In the genomic region with DNA sequence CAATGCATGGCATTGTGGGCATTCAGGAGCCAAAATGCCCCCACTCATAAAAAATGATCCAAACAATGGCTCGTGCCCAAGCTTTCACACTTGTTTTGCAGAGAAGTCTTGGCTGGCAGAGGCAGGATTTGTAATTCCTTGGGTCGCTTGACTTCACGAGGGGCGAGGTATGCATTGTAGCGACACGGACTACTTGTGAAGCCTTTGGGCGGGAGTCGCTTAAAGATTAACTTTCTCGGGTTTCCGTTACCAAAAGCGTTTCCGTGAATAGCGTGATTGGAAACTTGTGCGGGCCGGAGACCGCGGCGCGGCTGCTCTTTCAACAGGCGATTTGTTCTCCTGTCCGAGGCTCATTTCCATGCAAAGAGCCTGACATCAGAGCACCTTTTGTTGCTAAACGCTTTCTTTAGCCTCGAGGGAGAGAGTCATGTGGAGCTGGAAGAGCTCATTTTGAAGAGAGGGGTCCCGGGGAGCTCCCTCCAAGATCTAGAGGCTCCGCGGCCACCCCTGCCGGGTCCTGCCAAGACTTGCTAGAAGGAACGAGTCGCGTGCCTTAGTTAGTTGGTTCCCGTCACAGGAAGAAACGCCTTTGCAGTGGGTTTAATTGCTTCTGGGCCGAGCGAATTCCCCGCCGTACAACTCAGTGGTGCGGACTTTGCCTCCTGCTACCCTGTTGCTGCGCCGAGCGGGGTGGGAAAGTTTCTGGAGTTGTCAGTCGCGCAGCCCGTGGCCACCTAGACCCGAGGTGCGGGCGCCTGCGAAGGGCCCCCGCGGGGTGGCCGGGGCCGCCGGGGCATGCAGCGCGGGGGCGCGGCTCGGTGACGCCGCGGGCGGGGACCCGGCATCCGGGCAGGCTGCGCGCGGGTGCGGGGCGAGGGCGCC, we compare ENCODE assay signal across 8 cellular contexts. TPM values are rescaled to one million over a fixed set of nuclear protein-coding genes. Genes with fewer than 3 reads are reported as not detected.
DNase-seq lines count a peak whose midpoint lies in the region; ATAC-seq and TF ChIP-seq lines count a peak whose summit lies in the region.

Gene SASH1, plus strand, starts transcription at position 693 of the 882 bp plus-strand sequence. CDS start 230 bp downstream, outside the sequence.

- no peaks in the 10 kb centered on the region for H4K20me1 ChIP-seq in fibroblast of lung (ENCODE audit: control insufficient read depth, extremely low read depth, insufficient read depth, low read length)

- H3K9me3 Mint-ChIP-seq in activated T-cell treated with anti-CD3 and anti-CD28 coated beads, Interleukin-2, amount 50 U/mL, for 24 hours: no peaks in the 10 kb centered on the region

- peaks cover 65% of the 10 kb centered on the region for H3K27me3 Mint-ChIP-seq in activated T-cell treated with anti-CD3 and anti-CD28 coated beads, Interleukin-2, amount 50 U/mL, for 24 hours

- H3K27ac ChIP-seq in fibroblast of lung (ENCODE audit: insufficient read depth, low read length): peak within 1 kb of the TSS; percentile 84
- peak within 1 kb of the TSS; percentile 82 to 87 for H3K27ac ChIP-seq in testis

- peaks cover 7% of the 10 kb centered on the region for H3K4me1 ChIP-seq in fibroblast of lung (ENCODE audit: control insufficient read depth, extremely low read depth, insufficient read depth, low read length)
- H3K4me1 ChIP-seq in testis: peaks cover 8% of the 10 kb centered on the region

- H3K36me3 Mint-ChIP-seq in activated T-cell treated with anti-CD3 and anti-CD28 coated beads, Interleukin-2, amount 50 U/mL, for 24 hours (ENCODE audit: low read depth): no peaks in the 10 kb centered on the region

- peak within 1 kb of the TSS; percentile 93 for H2AFZ ChIP-seq in fibroblast of lung (ENCODE audit: low read length)

- H3K9me3 ChIP-seq in fibroblast of lung (ENCODE audit: control insufficient read depth, insufficient read depth, low read depth, low read length) (no peaks in the 10 kb centered on the region), testis (no peaks in the 10 kb centered on the region)

- intact Hi-C loops in testis (cut with DNase I; ENCODE audit: low total_unique reads): no loop called here

- peak within 1 kb of the TSS; percentile 83 for H3K9ac ChIP-seq in fibroblast of lung (ENCODE audit: insufficient read depth, low read length)

- H3K79me2 ChIP-seq in fibroblast of lung (ENCODE audit: control insufficient read depth, insufficient read depth, low read length): peaks cover 2% of the 10 kb centered on the region

- WGBS in testis, 2 donors: 0% methylated on average over 26 to 45 of the region's 69 CpGs

- H3K4me1 Mint-ChIP-seq in activated T-cell treated with anti-CD3 and anti-CD28 coated beads, Interleukin-2, amount 50 U/mL, for 24 hours (ENCODE audit: low read depth): peaks cover 11% of the 10 kb centered on the region

- no peak for TF ChIP-seq POLR2A in testis (IDR thresholded peaks at IDR 0.05)

- no peak within 1 kb of the TSS for H3K27ac Mint-ChIP-seq in activated T-cell treated with anti-CD3 and anti-CD28 coated beads, Interleukin-2, amount 50 U/mL, for 24 hours

- H3K27me3 ChIP-seq in fibroblast of lung (ENCODE audit: control insufficient read depth, insufficient read depth, low read length) (no peaks in the 10 kb centered on the region), testis (no peaks in the 10 kb centered on the region)

- H3K4me2 ChIP-seq in fibroblast of lung (ENCODE audit: extremely low read depth, insufficient read depth, low read length): peak within 1 kb of the TSS; percentile 92

- no peaks in the 10 kb centered on the region for H3K36me3 ChIP-seq in fibroblast of lung (ENCODE audit: control insufficient read depth, insufficient read depth, low read length)
- no peaks in the 10 kb centered on the region for H3K36me3 ChIP-seq in testis (ENCODE audit: low read depth, missing control alignments)

- peak; percentile 84 for ATAC-seq in HG02943 (IDR thresholded peaks at IDR 0.05; ENCODE audit: low read depth, unreplicated experiment)

- DNase-seq in activated T-cell treated with anti-CD3 and anti-CD28 coated beads, Interleukin-2, amount 50 U/mL, for 24 hours: peak; percentile 41
- no peak for DNase-seq in activated T-cell treated with anti-CD3 and anti-CD28 coated beads, Interleukin-2, amount 50 U/mL, for 1 hour
- DNase-seq in NCI-H2171 (lab: John Stamatoyannopoulos, UW) (peak; percentile 63), fibroblast of lung (ENCODE audit: low read depth in 2 of 2) (peak; percentile 80 to 82), mucosa of gallbladder (ENCODE audit: low spot score) (peak; percentile 43), testis (peak; percentile 76)
- peak; percentile 27 to 38 for DNase-seq in activated T-cell treated with anti-CD3 and anti-CD28 coated beads, Interleukin-2, amount 50 U/mL, for 48 hours

- TF ChIP-seq CTCF in fibroblast of lung (conservative IDR thresholded peaks at IDR 0.05 in 1 of 2, IDR thresholded peaks at IDR 0.05 in 1 of 2; ENCODE audit: low read depth in 1 of 2, low read length in 2 of 2) (no peak), testis (IDR thresholded peaks at IDR 0.05) (no peak)

- H3K4me3 ChIP-seq in fibroblast of lung (replicated peaks in 1 of 4; ENCODE audit: control extremely low read depth in 1 of 4, insufficient read depth in 1 of 4, low read depth in 3 of 4, low read length in 4 of 4): peak within 1 kb of the TSS; percentile 73 to 81 (median 78)
- H3K4me3 ChIP-seq in testis: peak within 1 kb of the TSS; percentile 65 to 73

- peak within 1 kb of the TSS; percentile 68 for H3K4me3 Mint-ChIP-seq in activated T-cell treated with anti-CD3 and anti-CD28 coated beads, Interleukin-2, amount 50 U/mL, for 24 hours

RNA-seq across cellular contexts. Expression of gene SASH1, which starts in this region (rescaled TPM):
- 21.3 and 38.6 TPM in 2 replicates for total RNA-seq in fibroblast of lung
- polyA plus RNA-seq in fibroblast of lung: 23.7 and 44.6 TPM in 2 replicates
- 14.3 and 33.1 TPM in 2 replicates for polyA plus RNA-seq in fibroblast of lung (2012)
- 37.1 and 50.2 TPM in 2 replicates for polyA minus RNA-seq in fibroblast of lung (ENCODE audit: low replicate concordance)
- 24.3 TPM for total RNA-seq in mucosa of gallbladder
- total RNA-seq in testis: 10 to 100 TPM; 40.3 to 42.1 TPM
- 12.1 TPM for polyA plus RNA-seq in testis (ENCODE audit: insufficient read depth, low read depth, low replicate concordance)
